32 cellular contexts compared by ENCODE assay signal in the genomic region with DNA sequence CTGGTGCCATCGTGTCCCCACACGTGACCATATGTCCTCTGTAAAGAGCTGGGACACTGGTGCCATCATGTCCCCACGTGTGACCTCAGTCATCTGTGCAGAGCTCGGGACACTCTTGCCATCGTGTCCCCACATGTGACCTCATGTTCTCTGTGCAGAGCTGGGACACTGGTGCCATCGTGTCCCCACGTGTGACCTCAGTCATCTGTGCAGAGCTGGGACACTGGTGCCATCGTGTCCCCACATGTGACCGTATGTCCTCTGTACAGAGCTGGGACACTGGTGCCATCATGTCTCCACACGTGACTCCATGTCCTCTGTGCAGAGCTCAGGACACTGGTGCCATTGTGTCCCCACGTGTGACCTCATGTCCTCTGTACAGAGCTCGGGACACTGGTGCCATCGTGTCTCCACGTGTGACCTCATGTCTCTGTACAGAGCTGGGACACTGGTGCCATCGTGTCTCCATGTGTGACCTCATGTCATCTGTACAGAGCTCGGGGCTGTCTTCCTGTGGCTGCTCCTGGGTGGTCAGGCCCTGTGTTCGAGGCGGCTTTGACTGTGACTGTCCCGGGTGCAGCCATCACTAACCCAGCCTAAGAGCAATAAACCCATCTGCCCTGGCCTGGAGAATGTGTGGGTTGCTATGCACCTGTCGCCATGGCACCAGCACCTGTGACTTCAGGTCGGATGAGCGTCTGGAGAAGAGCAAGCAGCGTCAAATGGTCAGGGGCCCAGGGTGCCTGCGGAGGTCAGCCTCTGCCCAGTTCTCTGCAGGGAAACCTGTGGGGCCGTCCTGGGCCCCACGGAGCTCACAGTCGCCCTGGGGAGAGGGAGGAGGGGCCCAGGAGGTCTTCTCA.
DNase-seq lines count a peak whose midpoint lies in the region; ATAC-seq, FAIRE-seq and TF ChIP-seq lines count a peak whose summit lies in the region.
"Had no signal": no experiment of that assay in that cellular context is flagged by ENCODE, and none has a peak within 500 bp of the region (broad histone marks: within the 10 kb centered on the region; RNA-seq: fewer than 3 reads in every experiment).

No MANE protein-coding gene starts in this region.

- DNase-seq in NCI-H748 (lab: John Stamatoyannopoulos, UW; ENCODE audit: unreplicated experiment) (peak; percentile 59), NCI-H748 treated with DMSO at 0.1 percent for 48 hours (lab: John Stamatoyannopoulos, UW) (no peak), NCI-H526 (lab: John Stamatoyannopoulos, UW) (peak; percentile 37 to 48), HepG2 (ENCODE audit: low spot score) (no peak), sigmoid colon (peak; percentile 34), RKO (ENCODE audit: low spot score) (no peak)
- DNase-seq: 8988T; activated B cell treated with CpG ODN at 0.5 μM for 24 hours; activated CD4-positive, alpha-beta memory T cell treated with anti-CD3 and anti-CD28 coated beads for 36 hours; activated gamma-delta T cell treated with Interleukin-2 at 50 U/mL for 16 hours; activated T-cell treated with anti-CD3 and anti-CD28 coated beads for 4 hours; cerebellar nuclear complex; GM23248; HFFc6; hippocampal formation; MV-4-11; NCI-H1694; NCI-H2171; NCI-H510A treated with DMSO at 0.1 percent for 48 hours; SJCRH30; stimulated activated CD4-positive, alpha-beta T cell treated with anti-CD3 and anti-CD28 coated beads, Interleukin-15, amount 100 ng/mL, for 24 hours; stimulated activated naive CD4-positive, alpha-beta T cell; T-cell had no signal

- no peak for TF ChIP-seq CTCF in HepG2 (CRISPR knock-in tag; IDR thresholded peaks at IDR 0.05)
- no peak for TF ChIP-seq CTCF in sigmoid colon (IDR thresholded peaks at IDR 0.05)

- ATAC-seq in HepG2, result no peak
- no peak for ATAC-seq in HG02588 (IDR thresholded peaks at IDR 0.05; ENCODE audit: unreplicated experiment)
- ATAC-seq in GM21381 (IDR thresholded peaks at IDR 0.05; ENCODE audit: unreplicated experiment), result no peak
- ATAC-seq: gastroesophageal sphincter, left lung, mucosa of descending colon, right lobe of liver, T-cell had no signal

- no peak overlapping the region for H3K4me3 ChIP-seq in HepG2 (replicated peaks in 1 of 3; ENCODE audit: insufficient read depth in 1 of 3, low read depth in 2 of 3, low read length in 3 of 3)
- no peak overlapping the region for H3K4me3 ChIP-seq in sigmoid colon
- H3K4me3 ChIP-seq: dorsolateral prefrontal cortex, gastroesophageal sphincter, GM23248, left lung, mucosa of descending colon, right lobe of liver, SJCRH30, thoracic aorta had no signal

- no peaks in the 10 kb centered on the region for H4K20me1 ChIP-seq in HepG2 (ENCODE audit: insufficient read depth, low read length)

- H3K36me3 ChIP-seq in HepG2 (replicated peaks in 1 of 2; ENCODE audit: control insufficient read depth in 1 of 2, insufficient read depth in 2 of 2, low read length in 2 of 2) (no peaks in the 10 kb centered on the region), sigmoid colon (no peaks in the 10 kb centered on the region)
- H3K36me3 ChIP-seq: gastroesophageal sphincter, left lung, right lobe of liver, SJCRH30, thoracic aorta had no signal

- CTCF ChIA-PET in HepG2 (lab: Yijun Ruan, JAX; ENCODE audit: low intra/inter-chr PET ratio, low total read pairs), result no interaction called here

- TF ChIP-seq EP300 in HepG2 (IDR thresholded peaks at IDR 0.05; ENCODE audit: low read depth in 2 of 2, low read length in 2 of 2) (no peak), HepG2 (CRISPR knock-in tag; IDR thresholded peaks at IDR 0.05; ENCODE audit: borderline replicate concordance) (no peak), sigmoid colon (IDR thresholded peaks at IDR 0.05) (no peak)

- no peak overlapping the region for H3K27ac ChIP-seq in HepG2 (ENCODE audit: extremely low read length, insufficient read depth, low read length)
- H3K27ac ChIP-seq in sigmoid colon, result no peak overlapping the region
- H3K27ac ChIP-seq: dorsolateral prefrontal cortex, gastroesophageal sphincter, GM23248, left lung, right lobe of liver, SJCRH30, thoracic aorta had no signal

- intact Hi-C loops in HepG2 (cut with micrococcal nuclease; ENCODE audit: unreplicated experiment), result no loop called here
- intact Hi-C loops in sigmoid colon (cut with DNase I), result no loop called here

- BruUV-seq in HepG2 (replicated peaks; lab: Mats Ljungman, UMichigan), result no TSS peak

- 19% methylated on average over 5 of the region's 27 CpGs for WGBS in HepG2 (ENCODE audit: low lambda C conversion rate)
- WGBS in sigmoid colon, 2 donors, result 64 to 81% methylated on average over 27 of the region's 27 CpGs

- H3K9ac ChIP-seq in HepG2 (ENCODE audit: insufficient read depth, low read depth, low read length), result no peak overlapping the region
- H3K9ac ChIP-seq: GM23248 had no signal

- no peak overlapping the region for H2AFZ ChIP-seq in HepG2 (ENCODE audit: low read length)
- H2AFZ ChIP-seq: GM23248 had no signal

- POLR2A ChIA-PET in HepG2 (lab: Yijun Ruan, JAX), result no interaction called here

- H3K9me3 ChIP-seq in HepG2 (ENCODE audit: low read length) (no peaks in the 10 kb centered on the region), sigmoid colon (no peaks in the 10 kb centered on the region)
- H3K9me3 ChIP-seq: gastroesophageal sphincter, left lung, mucosa of descending colon, right lobe of liver, SJCRH30, thoracic aorta had no signal

- TF ChIP-seq RAD21 in HepG2 (CRISPR knock-in tag; IDR thresholded peaks at IDR 0.05), result no peak

- in situ Hi-C loops in HepG2 (cut with HindIII; ENCODE audit: extremely low pct_ligation_motif_present, low pct_unique_long_range_greater_than_20kb), result no loop called here

- H3K4me2 ChIP-seq in HepG2 (ENCODE audit: low read depth, low read length), result no peak overlapping the region

- no peaks in the 10 kb centered on the region; a peak in 2 of 5 replicates for H3K27me3 ChIP-seq in HepG2 (ENCODE audit: control insufficient read depth in 1 of 2, insufficient read depth in 2 of 2, low read length in 2 of 2)
- H3K27me3 ChIP-seq in sigmoid colon, result peaks cover 0 to 9% (median 0%) of the 10 kb centered on the region in 3 donors
- H3K27me3 ChIP-seq: dorsolateral prefrontal cortex, left lung, right lobe of liver, SJCRH30 had no signal

- no peak for FAIRE-seq in HepG2 (lab: Jason Lieb, UNC)
- FAIRE-seq: D721Med had no signal

- no peaks in the 10 kb centered on the region for H3K79me2 ChIP-seq in HepG2 (ENCODE audit: insufficient read depth, low read length)

- TF ChIP-seq POLR2A in HepG2 (IDR thresholded peaks at IDR 0.05; ENCODE audit: insufficient read depth in 1 of 2, low read depth in 2 of 2, low read length in 2 of 2) (no peak), sigmoid colon (IDR thresholded peaks at IDR 0.05) (no peak)

- H3K4me1 ChIP-seq in HepG2 (ENCODE audit: insufficient read depth, low read length) (no peaks in the 10 kb centered on the region), sigmoid colon (no peaks in the 10 kb centered on the region)
- H3K4me1 ChIP-seq: gastroesophageal sphincter, left lung, right lobe of liver, SJCRH30 had no signal

TF ChIP-seq in HepG2, 621 proteins besides CTCF, POLR2A, EP300 and RAD21:
- TF ChIP-seq, protein P1, sequence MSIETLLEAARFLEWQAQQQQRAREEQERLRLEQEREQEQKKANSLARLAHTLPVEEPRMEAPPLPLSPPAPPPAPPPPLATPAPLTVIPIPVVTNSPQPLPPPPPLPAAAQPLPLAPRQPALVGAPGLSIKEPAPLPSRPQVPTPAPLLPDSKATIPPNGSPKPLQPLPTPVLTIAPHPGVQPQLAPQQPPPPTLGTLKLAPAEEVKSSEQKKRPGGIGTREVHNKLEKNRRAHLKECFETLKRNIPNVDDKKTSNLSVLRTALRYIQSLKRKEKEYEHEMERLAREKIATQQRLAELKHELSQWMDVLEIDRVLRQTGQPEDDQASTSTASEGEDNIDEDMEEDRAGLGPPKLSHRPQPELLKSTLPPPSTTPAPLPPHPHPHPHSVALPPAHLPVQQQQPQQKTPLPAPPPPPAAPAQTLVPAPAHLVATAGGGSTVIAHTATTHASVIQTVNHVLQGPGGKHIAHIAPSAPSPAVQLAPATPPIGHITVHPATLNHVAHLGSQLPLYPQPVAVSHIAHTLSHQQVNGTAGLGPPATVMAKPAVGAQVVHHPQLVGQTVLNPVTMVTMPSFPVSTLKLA (IDR thresholded peaks at IDR 0.05), result peak; percentile 72
- no peak for TF ChIP-seq AGO1 (IDR thresholded peaks at IDR 0.05; ENCODE audit: low read depth, low read length, poor library complexity, severe bottlenecking)

Comparison
In these comparisons a context has a peak if more than half of its experiments do, and no peak if none do; other contexts are left out.
1. DNase-seq: peak in NCI-H748 (single experiment), NCI-H526 (2 of 2) and sigmoid colon (single experiment); none in NCI-H748 treated with DMSO at 0.1 percent for 48 hours (single experiment), HepG2 (single experiment) and RKO (single experiment).